Comparison of ENCODE assay signal across 9 cellular contexts in the genomic region with DNA sequence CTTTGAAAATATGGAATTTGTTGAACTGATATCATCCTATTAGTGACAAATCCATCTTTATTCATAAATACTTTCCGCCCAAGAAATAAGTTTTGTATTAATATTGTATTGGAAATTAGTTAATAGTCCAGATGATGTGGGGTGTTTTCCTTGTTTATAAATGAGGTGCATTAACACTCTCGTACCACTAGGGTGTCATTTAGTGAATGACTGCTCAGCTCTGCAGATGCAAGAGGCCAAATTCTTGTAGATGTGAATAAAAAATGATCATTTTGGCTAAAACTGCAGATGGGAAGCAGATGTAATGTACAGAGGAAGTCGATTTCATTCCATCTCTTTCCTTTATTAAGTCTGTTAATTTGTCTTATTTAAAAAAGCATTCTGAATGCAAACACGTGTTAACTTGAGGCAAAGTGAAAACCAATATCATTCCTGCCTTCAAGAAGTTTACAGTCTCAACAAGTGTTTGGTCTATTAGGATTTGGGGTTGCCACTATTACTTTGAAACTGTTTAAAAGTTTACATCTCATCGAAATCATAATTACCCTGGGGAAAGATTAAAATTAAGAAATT.
DNase-seq lines count a peak whose midpoint lies in the region; ATAC-seq, FAIRE-seq and TF ChIP-seq lines count a peak whose summit lies in the region.
"Had no signal": no experiment of that assay in that cellular context is flagged by ENCODE, and none has a peak within 500 bp of the region (broad histone marks: within the 10 kb centered on the region; RNA-seq: fewer than 3 reads in every experiment).

No MANE protein-coding gene starts in this region.

- no peaks in the 10 kb centered on the region for H3K36me3 Mint-ChIP-seq in progenitor cell of endocrine pancreas (ENCODE audit: insufficient read depth)
- H3K36me3 Mint-ChIP-seq: brain had no signal

- H3K27me3 Mint-ChIP-seq in progenitor cell of endocrine pancreas = peaks cover 74% of the 10 kb centered on the region

- peaks cover 6% of the 10 kb centered on the region for H3K4me1 Mint-ChIP-seq in progenitor cell of endocrine pancreas (ENCODE audit: low read depth)

- H3K4me3 Mint-ChIP-seq in progenitor cell of endocrine pancreas (ENCODE audit: low read depth) = no peak overlapping the region

- H3K27ac Mint-ChIP-seq in progenitor cell of endocrine pancreas = no peak overlapping the region

- ATAC-seq in GM18909 (IDR thresholded peaks at IDR 0.05; ENCODE audit: poor library complexity, unreplicated experiment) (no peak), HG02642 (IDR thresholded peaks at IDR 0.05; ENCODE audit: poor library complexity, unreplicated experiment) (no peak)

- H3K9me3 Mint-ChIP-seq in progenitor cell of endocrine pancreas (ENCODE audit: low read depth) = no peaks in the 10 kb centered on the region

- FAIRE-seq in HTR-8/SVneo (lab: Jason Lieb, UNC) = no peak

- TF ChIP-seq CTCF in GM10266 (IDR thresholded peaks at IDR 0.05; ENCODE audit: control insufficient read depth, insufficient read depth, low read depth, missing control alignments) (peak; percentile 46), progenitor cell of endocrine pancreas (IDR thresholded peaks at IDR 0.05; ENCODE audit: unreplicated experiment) (peak; percentile 66)

- DNase-seq in GM10266 (ENCODE audit: extremely low spot score) = peak; percentile 58
- DNase-seq in HTR-8/SVneo (ENCODE audit: insufficient read length, low spot score) = peak; percentile 25
- peak; percentile 12 for DNase-seq in cerebellar cortex (ENCODE audit: low spot score)
- DNase-seq in progenitor cell of endocrine pancreas (ENCODE audit: low spot score, unreplicated experiment) = no peak
- DNase-seq in ureter (ENCODE audit: low spot score) = no peak
- DNase-seq in NCI-H345 (lab: John Stamatoyannopoulos, UW) = no peak

Comparison
In these comparisons a context has a peak if more than half of its experiments do, and no peak if none do; other contexts are left out.
1. DNase-seq: peak in GM10266 (single experiment), HTR-8/SVneo (single experiment) and cerebellar cortex (single experiment); none in progenitor cell of endocrine pancreas (single experiment), ureter (single experiment) and NCI-H345 (single experiment).